ENCODE assay signal across 1 cellular context in genomic region chr2:85579266-85579935, GRCh38.
TF ChIP-seq lines count a peak whose summit lies in the region.

No MANE protein-coding gene starts in this region.

TF ChIP-seq in GM23338, 12 proteins besides CTCF, POLR2A, EP300 and RAD21 (continued from another document):
- TF ChIP-seq ZNF462 (CRISPR knock-in tag; IDR thresholded peaks at IDR 0.05), result no peak
- TF ChIP-seq JUNB (IDR thresholded peaks at IDR 0.05; ENCODE audit: unreplicated experiment), result no peak
- TF ChIP-seq NANOG (IDR thresholded peaks at IDR 0.05; ENCODE audit: borderline replicate concordance), result no peak
- no peak for TF ChIP-seq ETS1 (IDR thresholded peaks at IDR 0.05)
- no peak for TF ChIP-seq ZNF331 (CRISPR knock-in tag; IDR thresholded peaks at IDR 0.05; ENCODE audit: low read depth)
- no peak for TF ChIP-seq POLR2AphosphoS5 (IDR thresholded peaks at IDR 0.05; ENCODE audit: low read depth)
- no peak for TF ChIP-seq STAT1 (IDR thresholded peaks at IDR 0.05; ENCODE audit: unreplicated experiment)
